1 cellular context compared by ENCODE assay signal in the genomic region with DNA sequence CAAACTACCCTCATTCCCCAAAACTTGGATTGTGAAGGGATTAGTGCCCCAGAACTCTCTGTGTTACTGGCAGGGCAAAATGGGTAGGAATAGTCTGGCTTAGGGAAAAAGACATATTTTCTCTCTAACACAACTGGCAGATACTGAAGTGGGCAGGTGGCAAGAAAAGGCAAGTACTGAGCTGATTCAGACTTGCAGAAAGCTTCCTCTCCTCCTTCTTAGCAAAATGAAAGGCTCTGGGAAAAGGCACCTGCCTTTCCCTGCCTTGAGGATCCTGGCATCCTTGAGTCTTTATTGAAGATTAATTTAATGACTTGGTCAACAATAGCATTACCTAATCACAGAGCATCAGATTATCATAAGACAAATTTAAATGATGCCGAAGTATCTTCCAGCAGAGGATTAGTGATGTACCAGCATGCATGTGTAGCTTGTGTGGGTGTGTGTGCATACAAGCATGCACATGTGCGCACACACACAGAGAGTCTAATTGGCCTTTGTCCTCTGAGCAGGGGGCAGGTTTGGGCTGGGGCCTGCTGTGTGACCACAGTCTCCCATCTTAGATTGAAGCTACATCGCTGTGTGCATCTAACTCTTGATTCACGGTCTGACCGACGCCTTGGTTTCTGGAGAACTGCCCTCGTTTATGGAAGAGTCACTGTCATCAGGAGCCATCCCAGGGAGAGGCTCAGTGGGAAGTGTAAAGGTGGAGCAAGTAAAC.
TF ChIP-seq lines count a peak whose summit lies in the region.

No MANE protein-coding gene starts in this region.

TF ChIP-seq in GM23338, 12 proteins besides CTCF, POLR2A, EP300 and RAD21:
- TF ChIP-seq ZNF462 (CRISPR knock-in tag; IDR thresholded peaks at IDR 0.05) (no peak), ZNF331 (CRISPR knock-in tag; IDR thresholded peaks at IDR 0.05; ENCODE audit: low read depth) (no peak), ZNF114 (CRISPR knock-in tag; IDR thresholded peaks at IDR 0.05) (no peak), JUNB (IDR thresholded peaks at IDR 0.05; ENCODE audit: unreplicated experiment) (no peak), EZH2phosphoT487 (IDR thresholded peaks at IDR 0.05; ENCODE audit: unreplicated experiment) (no peak), CREB1 (CRISPR knock-in tag; IDR thresholded peaks at IDR 0.05; ENCODE audit: low read depth) (no peak), STAT1 (IDR thresholded peaks at IDR 0.05; ENCODE audit: unreplicated experiment) (no peak), EZH2 (IDR thresholded peaks at IDR 0.05; ENCODE audit: low read depth, unreplicated experiment) (no peak), NANOG (IDR thresholded peaks at IDR 0.05; ENCODE audit: borderline replicate concordance) (no peak), ETS1 (IDR thresholded peaks at IDR 0.05) (no peak)
- TF ChIP-seq, protein P1, sequence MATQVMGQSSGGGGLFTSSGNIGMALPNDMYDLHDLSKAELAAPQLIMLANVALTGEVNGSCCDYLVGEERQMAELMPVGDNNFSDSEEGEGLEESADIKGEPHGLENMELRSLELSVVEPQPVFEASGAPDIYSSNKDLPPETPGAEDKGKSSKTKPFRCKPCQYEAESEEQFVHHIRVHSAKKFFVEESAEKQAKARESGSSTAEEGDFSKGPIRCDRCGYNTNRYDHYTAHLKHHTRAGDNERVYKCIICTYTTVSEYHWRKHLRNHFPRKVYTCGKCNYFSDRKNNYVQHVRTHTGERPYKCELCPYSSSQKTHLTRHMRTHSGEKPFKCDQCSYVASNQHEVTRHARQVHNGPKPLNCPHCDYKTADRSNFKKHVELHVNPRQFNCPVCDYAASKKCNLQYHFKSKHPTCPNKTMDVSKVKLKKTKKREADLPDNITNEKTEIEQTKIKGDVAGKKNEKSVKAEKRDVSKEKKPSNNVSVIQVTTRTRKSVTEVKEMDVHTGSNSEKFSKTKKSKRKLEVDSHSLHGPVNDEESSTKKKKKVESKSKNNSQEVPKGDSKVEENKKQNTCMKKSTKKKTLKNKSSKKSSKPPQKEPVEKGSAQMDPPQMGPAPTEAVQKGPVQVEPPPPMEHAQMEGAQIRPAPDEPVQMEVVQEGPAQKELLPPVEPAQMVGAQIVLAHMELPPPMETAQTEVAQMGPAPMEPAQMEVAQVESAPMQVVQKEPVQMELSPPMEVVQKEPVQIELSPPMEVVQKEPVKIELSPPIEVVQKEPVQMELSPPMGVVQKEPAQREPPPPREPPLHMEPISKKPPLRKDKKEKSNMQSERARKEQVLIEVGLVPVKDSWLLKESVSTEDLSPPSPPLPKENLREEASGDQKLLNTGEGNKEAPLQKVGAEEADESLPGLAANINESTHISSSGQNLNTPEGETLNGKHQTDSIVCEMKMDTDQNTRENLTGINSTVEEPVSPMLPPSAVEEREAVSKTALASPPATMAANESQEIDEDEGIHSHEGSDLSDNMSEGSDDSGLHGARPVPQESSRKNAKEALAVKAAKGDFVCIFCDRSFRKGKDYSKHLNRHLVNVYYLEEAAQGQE (IDR thresholded peaks at IDR 0.05; ENCODE audit: unreplicated experiment), result no peak
